In the genomic region with DNA sequence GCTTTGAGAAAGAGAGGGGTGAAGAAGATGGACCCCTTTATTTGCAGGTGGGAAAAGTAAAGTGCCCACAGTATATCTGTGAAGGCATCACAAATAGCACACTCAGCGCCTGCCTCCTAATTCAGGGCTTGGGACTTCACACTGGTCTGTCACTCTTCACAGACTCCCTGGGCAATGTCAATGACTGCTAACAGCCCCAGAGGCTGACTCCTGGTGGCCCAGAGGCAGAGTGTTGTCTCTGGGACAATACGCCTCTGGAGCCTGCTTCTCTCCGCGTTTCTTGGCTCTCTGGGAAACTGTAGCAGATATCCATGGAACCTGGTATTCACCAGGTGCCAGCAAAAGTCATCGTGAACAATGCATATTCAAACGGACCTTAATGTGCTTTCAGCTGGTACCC, we compare ENCODE assay signal across 23 cellular contexts.
DNase-seq lines count a peak whose midpoint lies in the region; ATAC-seq and TF ChIP-seq lines count a peak whose summit lies in the region.
"Had no signal": no experiment of that assay in that cellular context is flagged by ENCODE, and none has a peak within 500 bp of the region (broad histone marks: within the 10 kb centered on the region; RNA-seq: fewer than 3 reads in every experiment).

No MANE protein-coding gene starts in this region.

- no peak for TF ChIP-seq POLR2A in IMR-90 (IDR thresholded peaks at IDR 0.05; ENCODE audit: low read depth, low read length)

- H2BK20ac ChIP-seq in IMR-90 (ENCODE audit: low read depth, low read length), result peak overlapping the region; percentile 85

- H4K5ac ChIP-seq in IMR-90 (ENCODE audit: low read depth, low read length), result peak overlapping the region; percentile 4; the same call in 1 of the 2 replicates

- H3K27me3 ChIP-seq in BE2C, result no peaks in the 10 kb centered on the region
- no peaks in the 10 kb centered on the region for H3K27me3 ChIP-seq in IMR-90 (ENCODE audit: control insufficient read depth, insufficient read depth, low read length)
- no peaks in the 10 kb centered on the region for H3K27me3 ChIP-seq in mesenchymal stem cell (ENCODE audit: control insufficient read depth in 1 of 2, insufficient read depth in 1 of 2, low read length in 2 of 2)
- H3K27me3 ChIP-seq: ascending aorta; BLaER1 treated with 17β-estradiol and CSF1 and Interleukin-3, amounts not matched to agents 10 nM and 100 nM; pancreas; right atrium auricular region; spleen; transverse colon had no signal

- H3K23ac ChIP-seq in IMR-90 (ENCODE audit: low read depth, low read length) (peak overlapping the region; percentile 47), mesenchymal stem cell (ENCODE audit: low read length in 2 of 2) (no peak overlapping the region)

- no peak overlapping the region for H3K4me3 ChIP-seq in BE2C (ENCODE audit: low read depth, low read length)
- H3K4me3 ChIP-seq in IMR-90 (ENCODE audit: insufficient read depth, low read depth, low read length), result no peak overlapping the region
- H3K4me3 ChIP-seq in mesenchymal stem cell (ENCODE audit: insufficient read depth in 1 of 2, low read depth in 1 of 2, low read length in 2 of 2), result no peak overlapping the region
- H3K4me3 ChIP-seq: ascending aorta; BLaER1 treated with 17β-estradiol and CSF1 and Interleukin-3, amounts not matched to agents 10 nM and 100 nM; pancreas; right atrium auricular region; spleen; transverse colon had no signal

- no peaks in the 10 kb centered on the region for H3K27me3 Mint-ChIP-seq in activated naive CD4-positive, alpha-beta T cell treated with anti-CD3 and anti-CD28 coated beads, Interleukin-2, amount 10 ng/mL, durations not matched to agents 7 days and 5 days
- H3K27me3 Mint-ChIP-seq: activated CD4-positive, alpha-beta memory T cell treated with anti-CD3 and anti-CD28 coated beads, Interleukin-2, amount 10 ng/mL, durations not matched to agents 7 days and 5 days; activated naive CD8-positive, alpha-beta T cell treated with anti-CD3 and anti-CD28 coated beads, Interleukin-2, amount 10 ng/mL, durations not matched to agents 7 days and 5 days; natural killer cell treated with Interleukin-12 subunit alpha and Interleukin-12 subunit beta and Interleukin-15 and Interleukin-18, amount 100 ng/mL, for 72 hours had no signal

- peak overlapping the region; percentile 76 for H4K91ac ChIP-seq in IMR-90 (ENCODE audit: insufficient read depth, low read depth, low read length)
- no peak overlapping the region for H4K91ac ChIP-seq in mesenchymal stem cell (ENCODE audit: low read length)

- H3K9me3 ChIP-seq in BE2C, result no peaks in the 10 kb centered on the region
- H3K9me3 ChIP-seq in IMR-90 (ENCODE audit: control insufficient read depth, insufficient read depth, low read length), result no peaks in the 10 kb centered on the region
- no peaks in the 10 kb centered on the region for H3K9me3 ChIP-seq in mesenchymal stem cell (ENCODE audit: control insufficient read depth, low read length)
- H3K9me3 ChIP-seq: ascending aorta; BLaER1 treated with 17β-estradiol and CSF1 and Interleukin-3, amounts not matched to agents 10 nM and 100 nM; pancreas; right atrium auricular region; spleen; transverse colon had no signal

- no peaks in the 10 kb centered on the region for H4K20me1 ChIP-seq in IMR-90 (ENCODE audit: insufficient read depth, low read length)
- H4K20me1 ChIP-seq: BLaER1 treated with 17β-estradiol and CSF1 and Interleukin-3, amounts not matched to agents 10 nM and 100 nM had no signal

- POLR2A ChIA-PET in IMR-90 (lab: Charles Lee; ENCODE audit: unreplicated experiment), result no interaction called here

- H3K9me1 ChIP-seq in IMR-90 (ENCODE audit: insufficient read depth, low read length), result peaks cover 9% of the 10 kb centered on the region

- H4K8ac ChIP-seq in IMR-90 (ENCODE audit: low read depth in 2 of 2, low read length in 2 of 2), result peak overlapping the region in 1 of 2 experiments; percentile 59; a peak in 3 of 4 replicates
- peak overlapping the region; percentile 61 for H4K8ac ChIP-seq in mesenchymal stem cell (ENCODE audit: low read length)

- in situ Hi-C loops in IMR-90 (cut with MboI; ENCODE audit: low sequenced_read_pairs), result no loop called here

- H3K14ac ChIP-seq in IMR-90 (replicated peaks; ENCODE audit: low read depth, low read length) (peak overlapping the region; percentile 86), mesenchymal stem cell (ENCODE audit: low read length in 2 of 2) (no peak overlapping the region)

- dilution Hi-C loops in IMR-90 (cut with HindIII; ENCODE audit: low sequenced_read_pairs, unreplicated experiment), result no loop called here

- H2BK120ac ChIP-seq in IMR-90 (ENCODE audit: low read depth, low read length) (peak overlapping the region; percentile 99), mesenchymal stem cell (ENCODE audit: low read depth, low read length) (no peak overlapping the region)

- H3K18ac ChIP-seq in IMR-90 (ENCODE audit: low read depth, low read length) (no peak overlapping the region), mesenchymal stem cell (ENCODE audit: low read depth in 1 of 2, low read length in 2 of 2) (no peak overlapping the region)

- no CpG with 5 or more reads among the region's 6 CpGs for WGBS in IMR-90 (ENCODE audit: extremely low coverage in 2 of 2, insufficient read length in 1 of 2), 2 experiments
- 75% methylated on average over 6 of the region's 6 CpGs for WGBS in mesenchymal stem cell

- DNase-seq in BE2C (no peak), IMR-90 (no peak), astrocyte of the hippocampus (ENCODE audit: low read depth, low spot score) (peak; percentile 16), mesenchymal stem cell (no peak)
- no peak for DNase-seq in activated naive CD4-positive, alpha-beta T cell treated with anti-CD3 and anti-CD28 coated beads, Interleukin-2, amount 10 ng/mL, durations not matched to agents 7 days and 5 days
- DNase-seq: activated CD4-positive, alpha-beta memory T cell treated with anti-CD3 and anti-CD28 coated beads, Interleukin-2, amount 10 ng/mL, durations not matched to agents 7 days and 5 days; activated naive CD8-positive, alpha-beta T cell treated with anti-CD3 and anti-CD28 coated beads, Interleukin-2, amount 10 ng/mL, durations not matched to agents 7 days and 5 days; DND-41; Karpas-422; NCI-H1694 treated with DMSO at 0.1 percent for 48 hours; NCI-H2227 treated with DMSO at 0.1 percent for 48 hours; NCI-H526 treated with DMSO at 0.1 percent for 48 hours; pancreas; spleen; T-helper 1 cell; transverse colon had no signal

- H2AK9ac ChIP-seq in IMR-90 (replicated peaks; ENCODE audit: low read depth, low read length, poor library complexity), result peak overlapping the region; percentile 79

- H3K79me1 ChIP-seq in IMR-90 (ENCODE audit: low read depth in 1 of 2, low read length in 2 of 2) (0 out of 4 replicates have a peak, but pooled peaks cover 0 to 3% of the 10 kb centered on the region in 2 experiments), mesenchymal stem cell (replicated peaks; ENCODE audit: low read length, poor library complexity, severe bottlenecking) (no peaks in the 10 kb centered on the region)

- no peak overlapping the region for H3K4me3 Mint-ChIP-seq in activated naive CD4-positive, alpha-beta T cell treated with anti-CD3 and anti-CD28 coated beads, Interleukin-2, amount 10 ng/mL, durations not matched to agents 7 days and 5 days
- H3K4me3 Mint-ChIP-seq: activated CD4-positive, alpha-beta memory T cell treated with anti-CD3 and anti-CD28 coated beads, Interleukin-2, amount 10 ng/mL, durations not matched to agents 7 days and 5 days; activated naive CD8-positive, alpha-beta T cell treated with anti-CD3 and anti-CD28 coated beads, Interleukin-2, amount 10 ng/mL, durations not matched to agents 7 days and 5 days; natural killer cell treated with Interleukin-12 subunit alpha and Interleukin-12 subunit beta and Interleukin-15 and Interleukin-18, amount 100 ng/mL, for 72 hours had no signal

- H3K4ac ChIP-seq in IMR-90 (ENCODE audit: low read depth, low read length) (peak overlapping the region; percentile 93), mesenchymal stem cell (ENCODE audit: low read depth in 1 of 2, low read length in 2 of 2) (no peak overlapping the region)

- no peak overlapping the region for H3K56ac ChIP-seq in IMR-90 (ENCODE audit: extremely low read depth, insufficient read depth, low read length)

- CTCF ChIA-PET in IMR-90 (lab: Yijun Ruan, JAX), result interaction anchor here (1.4 kb wide), 1 partner anchor 10 kb away, joined by 3 read pairs; no protein-coding TSS in a partner anchor
- CTCF ChIA-PET in activated naive CD4-positive, alpha-beta T cell treated with anti-CD3 and anti-CD28 coated beads, Interleukin-2, amount 10 ng/mL, durations not matched to agents 7 days and 5 days (lab: Charles Lee), result no interaction called here

- TF ChIP-seq RAD21 in IMR-90 (IDR thresholded peaks at IDR 0.05; ENCODE audit: low read length), result no peak

- ATAC-seq in IMR-90 (ENCODE audit: low read depth) (no peak; the same call in 1 of the 2 replicates), HG03139 (IDR thresholded peaks at IDR 0.05; ENCODE audit: unreplicated experiment) (no peak), HG03354 (IDR thresholded peaks at IDR 0.05; ENCODE audit: poor library complexity, severe bottlenecking, unreplicated experiment) (no peak)
- ATAC-seq: natural killer cell treated with Interleukin-12 subunit alpha and Interleukin-12 subunit beta and Interleukin-15 and Interleukin-18, amount 100 ng/mL, for 72 hours had no signal

- TF ChIP-seq CTCF in BE2C (IDR thresholded peaks at IDR 0.05; ENCODE audit: low read depth, low read length) (peak; percentile 14; the same call in 1 of the 2 replicates), IMR-90 (conservative IDR thresholded peaks at IDR 0.05; ENCODE audit: low read depth, low read length) (no peak)

- no peak overlapping the region for H3K27ac Mint-ChIP-seq in activated naive CD4-positive, alpha-beta T cell treated with anti-CD3 and anti-CD28 coated beads, Interleukin-2, amount 10 ng/mL, durations not matched to agents 7 days and 5 days
- H3K27ac Mint-ChIP-seq: activated CD4-positive, alpha-beta memory T cell treated with anti-CD3 and anti-CD28 coated beads, Interleukin-2, amount 10 ng/mL, durations not matched to agents 7 days and 5 days; activated naive CD8-positive, alpha-beta T cell treated with anti-CD3 and anti-CD28 coated beads, Interleukin-2, amount 10 ng/mL, durations not matched to agents 7 days and 5 days; activated T-helper 2 cell treated with anti-CD3 and anti-CD28 coated beads, Interferon-gamma antibody, Interleukin-2, Interleukin-4, amounts not matched to agents 10 μg/mL and 5 μg/mL and 100 μg/mL, durations not matched to agents 14 hours and 24 hours and 36 hours; natural killer cell treated with Interleukin-12 subunit alpha and Interleukin-12 subunit beta and Interleukin-15 and Interleukin-18, amount 100 ng/mL, for 72 hours had no signal

- peak overlapping the region; percentile 16; the same call in 1 of the 2 replicates for H3K27ac ChIP-seq in IMR-90 (ENCODE audit: insufficient read depth, low read length)
- H3K27ac ChIP-seq in mesenchymal stem cell (ENCODE audit: low read length, poor library complexity, severe bottlenecking), result no peak overlapping the region
- H3K27ac ChIP-seq: ascending aorta; BLaER1 treated with 17β-estradiol and CSF1 and Interleukin-3, amounts not matched to agents 10 nM and 100 nM; right atrium auricular region; spleen had no signal

- H2AFZ ChIP-seq in IMR-90 (replicated peaks; ENCODE audit: low read length, poor library complexity), result peak overlapping the region; percentile 66
- H2AFZ ChIP-seq in mesenchymal stem cell (ENCODE audit: low read depth, low read length), result no peak overlapping the region

- intact Hi-C loops in IMR-90 (cut with micrococcal nuclease), result no loop called here

- H3K4me1 Mint-ChIP-seq in activated naive CD4-positive, alpha-beta T cell treated with anti-CD3 and anti-CD28 coated beads, Interleukin-2, amount 10 ng/mL, durations not matched to agents 7 days and 5 days, result no peaks in the 10 kb centered on the region
- H3K4me1 Mint-ChIP-seq: activated CD4-positive, alpha-beta memory T cell treated with anti-CD3 and anti-CD28 coated beads, Interleukin-2, amount 10 ng/mL, durations not matched to agents 7 days and 5 days; activated naive CD8-positive, alpha-beta T cell treated with anti-CD3 and anti-CD28 coated beads, Interleukin-2, amount 10 ng/mL, durations not matched to agents 7 days and 5 days had no signal

- no peak overlapping the region for H3K9ac ChIP-seq in IMR-90 (ENCODE audit: low read depth, low read length)
- H3K9ac ChIP-seq in mesenchymal stem cell (ENCODE audit: low read length), result peak overlapping the region; percentile 53
- H3K9ac ChIP-seq: BLaER1 treated with 17β-estradiol and CSF1 and Interleukin-3, amounts not matched to agents 10 nM and 100 nM had no signal

- no TSS peak for BruUV-seq in IMR-90 (replicated peaks; lab: Mats Ljungman, UMichigan)

- H3K4me1 ChIP-seq in BE2C, result no peaks in the 10 kb centered on the region
- peaks cover 10% of the 10 kb centered on the region for H3K4me1 ChIP-seq in IMR-90 (ENCODE audit: control insufficient read depth, insufficient read depth, low read length)
- H3K4me1 ChIP-seq in mesenchymal stem cell (ENCODE audit: control insufficient read depth, insufficient read depth, low read depth, low read length), result peaks cover 6% of the 10 kb centered on the region
- H3K4me1 ChIP-seq: BLaER1 treated with 17β-estradiol and CSF1 and Interleukin-3, amounts not matched to agents 10 nM and 100 nM; right atrium auricular region; spleen had no signal

- H2BK12ac ChIP-seq in mesenchymal stem cell (ENCODE audit: low read length in 2 of 2), result no peak overlapping the region

- peak overlapping the region; percentile 51 for H2BK5ac ChIP-seq in IMR-90 (ENCODE audit: low read depth, low read length, poor library complexity, severe bottlenecking)
- no peak overlapping the region for H2BK5ac ChIP-seq in mesenchymal stem cell (ENCODE audit: low read depth, low read length, poor library complexity, severe bottlenecking)

- peaks cover 6% of the 10 kb centered on the region for H3K9me3 Mint-ChIP-seq in activated naive CD4-positive, alpha-beta T cell treated with anti-CD3 and anti-CD28 coated beads, Interleukin-2, amount 10 ng/mL, durations not matched to agents 7 days and 5 days
- H3K9me3 Mint-ChIP-seq: activated CD4-positive, alpha-beta memory T cell treated with anti-CD3 and anti-CD28 coated beads, Interleukin-2, amount 10 ng/mL, durations not matched to agents 7 days and 5 days; activated naive CD8-positive, alpha-beta T cell treated with anti-CD3 and anti-CD28 coated beads, Interleukin-2, amount 10 ng/mL, durations not matched to agents 7 days and 5 days; natural killer cell treated with Interleukin-12 subunit alpha and Interleukin-12 subunit beta and Interleukin-15 and Interleukin-18, amount 100 ng/mL, for 72 hours had no signal

- H2AK5ac ChIP-seq in IMR-90 (ENCODE audit: low read depth, low read length), result peak overlapping the region; percentile 41; the same call in 1 of the 2 replicates
- H2AK5ac ChIP-seq in mesenchymal stem cell (ENCODE audit: low read length, severe bottlenecking), result no peak overlapping the region

- peaks cover 11% of the 10 kb centered on the region for H3K36me3 Mint-ChIP-seq in activated naive CD4-positive, alpha-beta T cell treated with anti-CD3 and anti-CD28 coated beads, Interleukin-2, amount 10 ng/mL, durations not matched to agents 7 days and 5 days
- H3K36me3 Mint-ChIP-seq: natural killer cell treated with Interleukin-12 subunit alpha and Interleukin-12 subunit beta and Interleukin-15 and Interleukin-18, amount 100 ng/mL, for 72 hours had no signal

- H3K36me3 ChIP-seq in BE2C, result no peaks in the 10 kb centered on the region
- H3K36me3 ChIP-seq in IMR-90 (ENCODE audit: control insufficient read depth, insufficient read depth, low read length), result no peaks in the 10 kb centered on the region
- H3K36me3 ChIP-seq in mesenchymal stem cell (ENCODE audit: control insufficient read depth in 1 of 2, insufficient read depth in 2 of 2, low read depth in 1 of 2, low read length in 2 of 2), result no peaks in the 10 kb centered on the region
- H3K36me3 ChIP-seq: ascending aorta, pancreas, right atrium auricular region, transverse colon had no signal

- H3K4me2 ChIP-seq in IMR-90 (ENCODE audit: low read depth, low read length) (no peak overlapping the region), mesenchymal stem cell (ENCODE audit: low read length, poor library complexity, severe bottlenecking) (no peak overlapping the region)
- H3K4me2 ChIP-seq: BLaER1 treated with 17β-estradiol and CSF1 and Interleukin-3, amounts not matched to agents 10 nM and 100 nM had no signal

- peak overlapping the region; percentile 54; the same call in 1 of the 3 replicates for H2BK15ac ChIP-seq in IMR-90 (ENCODE audit: low read depth, low read length)
- no peak overlapping the region for H2BK15ac ChIP-seq in mesenchymal stem cell (ENCODE audit: low read depth, poor library complexity, severe bottlenecking)
